In genomic region chr17:64129765-64130558, GRCh38 we compare ENCODE assay signal across 8 cellular contexts. TPM values are rescaled to one million over a fixed set of nuclear protein-coding genes. Genes with fewer than 3 reads are reported as not detected.
DNase-seq lines count a peak whose midpoint lies in the region; ATAC-seq and TF ChIP-seq lines count a peak whose summit lies in the region.

ERN1 (minus strand) TSS chr17:64130144; CDS start chr17:64130029, 115 bp downstream.

- POLR2A ChIA-PET in activated CD4-positive, alpha-beta T cell treated with anti-CD3 and anti-CD28 coated beads for 36 hours (lab: Charles Lee), result interaction anchor here (0.6 to 4.0 kb wide), 9 partner anchors 9 to 375 kb away, joined by 3 to 24 read pairs (median 6); partner anchors contain the start of gene ICAM2

- intact Hi-C loops in activated CD4-positive, alpha-beta T cell treated with anti-CD3 and anti-CD28 coated beads for 36 hours (cut with DNase I, micrococcal nuclease), result loop anchor here (1.0 to 5.0 kb wide), 16 partner anchors 9 to 507 kb away; partner anchors contain the start of genes ICAM2 (in 2 of the 2), TEX2 (in 2 of the 2), CCDC47 (in 1 of the 2) and CEP95 (in 1 of the 2)

- peak within 1 kb of the TSS; percentile 96 for H3K27ac Mint-ChIP-seq in activated CD4-positive, alpha-beta T cell treated with anti-CD3 and anti-CD28 coated beads for 36 hours
- H3K27ac Mint-ChIP-seq in chondrocyte (ENCODE audit: unreplicated experiment), result peak within 1 kb of the TSS; percentile 94

- no peaks in the 10 kb centered on the region for H3K27me3 Mint-ChIP-seq in activated CD4-positive, alpha-beta T cell treated with anti-CD3 and anti-CD28 coated beads for 36 hours
- no peaks in the 10 kb centered on the region for H3K27me3 Mint-ChIP-seq in chondrocyte (ENCODE audit: low read depth)

- H3K36me3 Mint-ChIP-seq in activated CD4-positive, alpha-beta T cell treated with anti-CD3 and anti-CD28 coated beads for 36 hours (ENCODE audit: low read depth), result peaks cover 7% of the 10 kb centered on the region
- no peaks in the 10 kb centered on the region for H3K36me3 Mint-ChIP-seq in chondrocyte (ENCODE audit: low read depth)

- CTCF ChIA-PET in activated CD4-positive, alpha-beta T cell treated with anti-CD3 and anti-CD28 coated beads for 36 hours (lab: Charles Lee), result interaction anchor here (0.6 to 10.8 kb wide), 15 partner anchors 9 to 1429 kb away, joined by 3 to 362 read pairs (median 4); partner anchors contain the start of genes CD79B and ICAM2

- H3K4me1 Mint-ChIP-seq in activated CD4-positive, alpha-beta T cell treated with anti-CD3 and anti-CD28 coated beads for 36 hours, result peaks cover 54% of the 10 kb centered on the region
- H3K4me1 Mint-ChIP-seq in chondrocyte (ENCODE audit: low read depth), result peaks cover 39% of the 10 kb centered on the region

- H3K4me3 Mint-ChIP-seq in activated CD4-positive, alpha-beta T cell treated with anti-CD3 and anti-CD28 coated beads for 36 hours, result peak within 1 kb of the TSS; percentile 87
- H3K4me3 Mint-ChIP-seq in chondrocyte (ENCODE audit: unreplicated experiment), result peak within 1 kb of the TSS; percentile 87

- TF ChIP-seq CTCF in chondrocyte (IDR thresholded peaks at IDR 0.05), result no peak

- ATAC-seq in GM19035 (IDR thresholded peaks at IDR 0.05; ENCODE audit: unreplicated experiment) (peak; percentile 86), HG03280 (IDR thresholded peaks at IDR 0.05; ENCODE audit: unreplicated experiment) (peak; percentile 81)
- ATAC-seq in activated CD4-positive, alpha-beta T cell treated with anti-CD3 and anti-CD28 coated beads for 36 hours, result peak; percentile 84

- DNase-seq in AG20443 (ENCODE audit: low spot score) (peak; percentile 96), NCI-H524 (lab: John Stamatoyannopoulos, UW) (peak; percentile 84 to 88), chondrocyte (ENCODE audit: low spot score) (peak; percentile 96), kidney glomerular epithelial cell (lab: John Stamatoyannopoulos, UW) (peak; percentile 78)
- peak; percentile 97 for DNase-seq in activated CD4-positive, alpha-beta T cell treated with anti-CD3 and anti-CD28 coated beads for 36 hours
- DNase-seq in stimulated activated CD4-positive, alpha-beta T cell treated with anti-CD3 and anti-CD28 coated beads, Interleukin-15, amount 100 ng/mL, for 48 hours (ENCODE audit: low read depth in 2 of 2), result peak; percentile 84 to 88

- H3K9me3 Mint-ChIP-seq in activated CD4-positive, alpha-beta T cell treated with anti-CD3 and anti-CD28 coated beads for 36 hours (ENCODE audit: low read depth), result no peaks in the 10 kb centered on the region
- H3K9me3 Mint-ChIP-seq in chondrocyte (ENCODE audit: low read depth), result no peaks in the 10 kb centered on the region

RNA-seq across cellular contexts. Expression of gene ERN1, which starts in this region (rescaled TPM):
- 10 to 100 TPM; 23.7 to 26.8 TPM for total RNA-seq in activated CD4-positive, alpha-beta T cell treated with anti-CD3 and anti-CD28 coated beads for 36 hours
- 12.1 to 18.2 TPM (median 14.9 TPM) in 3 replicates for total RNA-seq in chondrocyte

Comparison
In these comparisons a context has a peak if more than half of its experiments do, and no peak if none do; other contexts are left out.
1. Peak in every context shown above with its lines: DNase-seq and ATAC-seq.